In genomic region chr2:101305492-101306123, GRCh38 we compare ENCODE assay signal across 8 cellular contexts. TPM values are rescaled to one million over a fixed set of nuclear protein-coding genes. Genes with fewer than 3 reads are reported as not detected.
DNase-seq lines count a peak whose midpoint lies in the region; ATAC-seq, FAIRE-seq and TF ChIP-seq lines count a peak whose summit lies in the region.

No MANE protein-coding gene starts in this region.

- H3K36me3 ChIP-seq in CD8-positive, alpha-beta memory T cell (ENCODE audit: insufficient read depth, low read length), result no peaks in the 10 kb centered on the region
- H3K36me3 ChIP-seq in Peyer's patch (peaks cover 0 to 3% (median 0%) of the 10 kb centered on the region in 3 donors), H1 (ENCODE audit: control insufficient read depth in 2 of 4, insufficient read depth in 4 of 4, low read length in 3 of 4) (peaks cover 0 to 5% (median 0%) of the 10 kb centered on the region in 4 experiments; a peak in 1 of 8 replicates), neutrophil (peaks cover 54% of the 10 kb centered on the region), H7 (replicated peaks; ENCODE audit: control insufficient read depth, insufficient read depth, low read length) (no peaks in the 10 kb centered on the region; the same call in 1 of the 2 replicates)

- no peak for TF ChIP-seq POLR2A in Peyer's patch (IDR thresholded peaks at IDR 0.05)
- no peak for TF ChIP-seq POLR2A in H1 (IDR thresholded peaks at IDR 0.05; ENCODE audit: control extremely low read depth in 1 of 2, low read depth in 2 of 2, low read length in 2 of 2)

- DNase-seq in CD8-positive, alpha-beta memory T cell, result no peak
- no peak for DNase-seq in Peyer's patch
- DNase-seq in H1 (ENCODE audit: low read depth in 1 of 2, low spot score in 2 of 2), result no peak
- DNase-seq in H7, result no peak
- no peak for DNase-seq in GF-D8 (lab: John Stamatoyannopoulos, UW)

- H3K56ac ChIP-seq in H1 (replicated peaks; ENCODE audit: insufficient read length, low read depth, low read length), result no peak overlapping the region

- H3K18ac ChIP-seq in H1 (ENCODE audit: extremely low read depth, low read length), result no peak overlapping the region

- no peak overlapping the region for H3K23ac ChIP-seq in H1 (ENCODE audit: insufficient read length)

- H3K9me3 ChIP-seq in CD8-positive, alpha-beta memory T cell (ENCODE audit: low read length), result no peaks in the 10 kb centered on the region
- H3K9me3 ChIP-seq in Peyer's patch, result no peaks in the 10 kb centered on the region
- H3K9me3 ChIP-seq in H1 (ENCODE audit: insufficient read depth in 2 of 2, low read depth in 1 of 2, low read length in 1 of 2), result no peaks in the 10 kb centered on the region
- no peaks in the 10 kb centered on the region for H3K9me3 ChIP-seq in neutrophil

- no peak overlapping the region for H2BK5ac ChIP-seq in H1 (ENCODE audit: low read depth, low read length)

- peaks cover 69 to 84% (median 82%) of the 10 kb centered on the region in 3 donors for H3K4me1 Mint-ChIP-seq in CD8-positive, alpha-beta memory T cell

- peaks cover 6 to 64% (median 13%) of the 10 kb centered on the region in 3 donors for H3K36me3 Mint-ChIP-seq in CD8-positive, alpha-beta memory T cell

- H3K4ac ChIP-seq in H1 (replicated peaks; ENCODE audit: insufficient read length, low read depth, low read length), result no peak overlapping the region

- H3K14ac ChIP-seq in H1 (ENCODE audit: insufficient read length), result no peak overlapping the region

- TF ChIP-seq CTCF in Peyer's patch (IDR thresholded peaks at IDR 0.05) (no peak), H1 (IDR thresholded peaks at IDR 0.05; ENCODE audit: control extremely low read depth in 1 of 3, insufficient read depth in 1 of 3, low read depth in 1 of 3, low read length in 3 of 3) (no peak), neutrophil (IDR thresholded peaks at IDR 0.05) (no peak)

- H2AK5ac ChIP-seq in H1 (ENCODE audit: low read depth, low read length), result no peak overlapping the region

- TF ChIP-seq RAD21 in H1 (IDR thresholded peaks at IDR 0.05 in 1 of 2, conservative IDR thresholded peaks at IDR 0.05 in 1 of 2; ENCODE audit: low read depth in 2 of 2, low read length in 2 of 2), result no peak

- H3K4me3 ChIP-seq in CD8-positive, alpha-beta memory T cell (ENCODE audit: low read length), result peak overlapping the region; percentile 85
- H3K4me3 ChIP-seq in Peyer's patch (peak overlapping the region in 3 of 4 donors; percentile 90 to 94 (median 94)), H1 (ENCODE audit: extremely low read depth in 1 of 4, insufficient read depth in 2 of 4, low read depth in 3 of 4, low read length in 4 of 4) (no peak overlapping the region), neutrophil (ENCODE audit: low read depth in 1 of 2, low read length in 1 of 2) (peak overlapping the region; percentile 99 to 100), H7 (ENCODE audit: insufficient read depth, low read depth, low read length) (no peak overlapping the region)

- POLR2A ChIA-PET in CD8-positive, alpha-beta memory T cell (lab: Charles Lee), result interaction anchor here (0.7 to 1.6 kb wide), 2 partner anchors 52 to 510 kb away, joined by 4 to 17 read pairs; partner anchors contain the start of gene CNOT11
- POLR2A ChIA-PET in H1 (lab: Charles Lee; ENCODE audit: partially characterized antibody), result no interaction called here

- no peak overlapping the region for H2BK120ac ChIP-seq in H1 (replicated peaks; ENCODE audit: low read depth, low read length)

- H2BK12ac ChIP-seq in H1 (ENCODE audit: low read depth, low read length), result no peak overlapping the region

- WGBS in H1 (ENCODE audit: extremely low coverage in 1 of 2, insufficient coverage in 1 of 2, insufficient read length in 1 of 2, insufficient replicate concordance in 2 of 2, low coverage in 1 of 2, low lambda C conversion rate in 2 of 2, missing lambda C conversion rate in 1 of 2), 2 experiments, result 85% methylated on average over 7 of the region's 7 CpGs; no CpG with 5 or more reads in 1 of the 2 experiments

- peaks cover 0 to 1% (median 0%) of the 10 kb centered on the region in 5 donors for H3K9me3 Mint-ChIP-seq in CD8-positive, alpha-beta memory T cell

- no peak overlapping the region; a peak in 1 of 7 replicates for H3K9ac ChIP-seq in H1 (replicated peaks in 1 of 4; ENCODE audit: extremely low read depth in 1 of 4, low read depth in 3 of 4, low read length in 3 of 4)

- peak overlapping the region; percentile 91 to 99 (median 98) for H3K4me3 Mint-ChIP-seq in CD8-positive, alpha-beta memory T cell

- H4K91ac ChIP-seq in H1 (replicated peaks; ENCODE audit: insufficient read length, low read length), result no peak overlapping the region

- no peak for TF ChIP-seq EP300 in H1 (IDR thresholded peaks at IDR 0.05; ENCODE audit: borderline replicate concordance in 1 of 2, low read depth in 2 of 2, low read length in 2 of 2)

- H3K27ac ChIP-seq in CD8-positive, alpha-beta memory T cell (ENCODE audit: low read depth, low read length), result peak overlapping the region; percentile 3
- H3K27ac ChIP-seq in Peyer's patch (peak overlapping the region in 2 of 4 donors; percentile 92 to 93), H1 (ENCODE audit: low read depth, low read length) (no peak overlapping the region), neutrophil (peak overlapping the region; percentile 100)

- H3K79me2 ChIP-seq in H1 (ENCODE audit: control insufficient read depth in 1 of 2, insufficient read depth in 2 of 2, low read length in 2 of 2), result peaks cover 0 to 73% of the 10 kb centered on the region in 2 experiments; a peak in 2 of 4 replicates

- H4K8ac ChIP-seq in H1 (ENCODE audit: extremely low read depth, insufficient read depth, low read length), result no peak overlapping the region

- peak overlapping the region; percentile 12 to 98; a peak in 2 of 4 replicates for H3K4me2 ChIP-seq in H1 (ENCODE audit: insufficient read depth in 1 of 2, low read depth in 2 of 2, low read length in 2 of 2)

- peak overlapping the region; percentile 90 to 100 (median 99) for H3K27ac Mint-ChIP-seq in CD8-positive, alpha-beta memory T cell

- H4K20me1 ChIP-seq in H1 (replicated peaks in 1 of 2; ENCODE audit: control insufficient read depth in 1 of 2, insufficient read depth in 2 of 2, low read length in 2 of 2), result peaks cover 18 to 21% of the 10 kb centered on the region in 2 experiments

- H4K5ac ChIP-seq in H1 (ENCODE audit: insufficient read length, low read depth, low read length), result no peak overlapping the region

- H3K4me1 ChIP-seq in CD8-positive, alpha-beta memory T cell (ENCODE audit: insufficient read depth, low read length), result peaks cover 75% of the 10 kb centered on the region
- H3K4me1 ChIP-seq in Peyer's patch (peaks cover 0 to 41% (median 2%) of the 10 kb centered on the region in 4 donors), H1 (replicated peaks in 1 of 4; ENCODE audit: control insufficient read depth in 3 of 4, insufficient read depth in 4 of 4, low read length in 3 of 4) (peaks cover 3 to 14% (median 5%) of the 10 kb centered on the region in 4 experiments), neutrophil (ENCODE audit: control insufficient read depth in 1 of 2, insufficient read depth in 1 of 2, low read depth in 1 of 2, low read length in 1 of 2) (peaks cover 78 to 80% of the 10 kb centered on the region in 2 experiments)

- no peak overlapping the region for H2BK20ac ChIP-seq in H1 (ENCODE audit: low read length)

- peaks cover 6% of the 10 kb centered on the region for H3K79me1 ChIP-seq in H1 (ENCODE audit: low read depth, low read length)

- H2BK15ac ChIP-seq in H1 (ENCODE audit: low read length), result no peak overlapping the region

- ATAC-seq in HG03565 (IDR thresholded peaks at IDR 0.05; ENCODE audit: unreplicated experiment), result no peak
- no peak for ATAC-seq in HG02678 (IDR thresholded peaks at IDR 0.05; ENCODE audit: unreplicated experiment)

- peaks cover 12% of the 10 kb centered on the region; the same call in 1 of the 2 replicates for H3K23me2 ChIP-seq in H1 (ENCODE audit: low read depth, low read length)

- no peak for FAIRE-seq in H1 (lab: Jason Lieb, UNC)

- CTCF ChIA-PET in CD8-positive, alpha-beta memory T cell (lab: Charles Lee), result interaction anchor here (1.1 to 2.6 kb wide), 4 partner anchors 24 to 54 kb away, joined by 3 to 8 read pairs (median 4); no protein-coding TSS in a partner anchor
- CTCF ChIA-PET in H1 (lab: Charles Lee; ENCODE audit: partially characterized antibody), result interaction anchor here (0.6 to 0.7 kb wide), 2 partner anchors 70 to 325 kb away, joined by 3 read pairs; no protein-coding TSS in a partner anchor

- H3K27me3 Mint-ChIP-seq in CD8-positive, alpha-beta memory T cell, result no peaks in the 10 kb centered on the region

- H2AFZ ChIP-seq in H1 (ENCODE audit: low read length), result no peak overlapping the region

- no peaks in the 10 kb centered on the region for H3K27me3 ChIP-seq in CD8-positive, alpha-beta memory T cell (ENCODE audit: insufficient read depth, low read length, poor library complexity, severe bottlenecking)
- no peaks in the 10 kb centered on the region for H3K27me3 ChIP-seq in Peyer's patch
- H3K27me3 ChIP-seq in H1 (replicated peaks in 1 of 4; ENCODE audit: control insufficient read depth in 3 of 4, extremely low read depth in 1 of 4, insufficient read depth in 3 of 4, low read length in 3 of 4), result peaks cover 0 to 9% (median 0%) of the 10 kb centered on the region in 4 experiments; a peak in 3 of 7 replicates
- no peaks in the 10 kb centered on the region for H3K27me3 ChIP-seq in neutrophil
- peaks cover 5% of the 10 kb centered on the region; the same call in 1 of the 2 replicates for H3K27me3 ChIP-seq in H7 (ENCODE audit: control insufficient read depth, insufficient read depth, low read length)

RNA-seq across cellular contexts. Expression of gene RNF149, which starts 2.9 kb away (rescaled TPM):
- total RNA-seq in CD8-positive, alpha-beta memory T cell, result 10 to 100 TPM; 43.4 TPM
- polyA plus RNA-seq in CD8-positive, alpha-beta memory T cell, result 87.6 TPM
- total RNA-seq in Peyer's patch, result 10 to 100 TPM; 61.1 to 86.2 (median 70.5) TPM
- total RNA-seq in H1 (2021; fragmentation: NEBNext Ultra II Directional; extraction: Animal tissue kit (Norgen Biotek cat#: 25700)), result 21.9 and 28.2 TPM in 2 replicates
- 13.2 and 16.6 TPM in 2 replicates for polyA plus RNA-seq in H1 (2011; rRNA removed)
- 19.0 TPM for polyA plus RNA-seq in H1 (2011; cell fraction: cytosol; rRNA removed)
- polyA plus RNA-seq in H1 (2011; cell fraction: nucleus; rRNA removed), result 18.3 TPM
- polyA plus RNA-seq in H1 (2012, experiment 1 of 2), result 13.8 to 21.3 TPM (median 15.7 TPM) in 4 replicates
- polyA plus RNA-seq in H1 (2012, experiment 2 of 2), result 6.7 TPM
- 26.4 TPM for polyA plus RNA-seq in H1 (2013, experiment 1 of 2)
- 24.0 TPM for polyA plus RNA-seq in H1 (2013, experiment 2 of 2)
- polyA minus RNA-seq in H1 (2011; rRNA and poly(A)+ RNA removed), result 13.8 and 17.6 TPM in 2 replicates
- 13.9 TPM for polyA minus RNA-seq in H1 (2011; cell fraction: cytosol; rRNA and poly(A)+ RNA removed)
- 27.4 TPM for polyA minus RNA-seq in H1 (2011; cell fraction: nucleus; rRNA and poly(A)+ RNA removed)
- total RNA-seq in H7 (2014; rRNA removed; shearing (Covaris generic)), result 17.9 and 29.9 TPM in 2 replicates

RNA-seq across cellular contexts. Expression of gene CNOT11, which starts 52.9 kb away (rescaled TPM):
- 10 to 100 TPM; 60.9 to 67.4 TPM for total RNA-seq in CD8-positive, alpha-beta memory T cell
- 70.0 TPM for polyA plus RNA-seq in CD8-positive, alpha-beta memory T cell
- total RNA-seq in Peyer's patch, result 10 to 100 TPM; 46.4 to 82.9 (median 48.1) TPM
- total RNA-seq in H1 (2021; fragmentation: NEBNext Ultra II Directional; extraction: Animal tissue kit (Norgen Biotek cat#: 25700)), result 54.6 and 56.5 TPM in 2 replicates
- polyA plus RNA-seq in H1 (2011; rRNA removed), result 39.8 and 41.5 TPM in 2 replicates
- 43.2 TPM for polyA plus RNA-seq in H1 (2011; cell fraction: cytosol; rRNA removed)
- polyA plus RNA-seq in H1 (2011; cell fraction: nucleus; rRNA removed), result 41.3 TPM
- 30.3 to 43.2 TPM (median 36.0 TPM) in 4 replicates for polyA plus RNA-seq in H1 (2012, experiment 1 of 2)
- polyA plus RNA-seq in H1 (2012, experiment 2 of 2), result 35.2 TPM
- polyA plus RNA-seq in H1 (2013, experiment 1 of 2), result 45.5 TPM
- 48.2 TPM for polyA plus RNA-seq in H1 (2013, experiment 2 of 2)
- 73.3 and 98.1 TPM in 2 replicates for polyA minus RNA-seq in H1 (2011; rRNA and poly(A)+ RNA removed)
- polyA minus RNA-seq in H1 (2011; cell fraction: cytosol; rRNA and poly(A)+ RNA removed), result 44.9 TPM
- polyA minus RNA-seq in H1 (2011; cell fraction: nucleus; rRNA and poly(A)+ RNA removed), result 23.9 TPM
- total RNA-seq in H7 (2014; rRNA removed; shearing (Covaris generic)), result 68.6 and 72.6 TPM in 2 replicates

Comparison
In these comparisons a context has a peak if more than half of its experiments do, and no peak if none do; other contexts are left out.
1. H3K4me3 ChIP-seq: peak in CD8-positive, alpha-beta memory T cell (single experiment), Peyer's patch (3 of 4) and neutrophil (2 of 2); none in H1 (0 of 4) and H7 (single experiment).